Comparison of ENCODE assay signal across 8 cellular contexts in the genomic region with DNA sequence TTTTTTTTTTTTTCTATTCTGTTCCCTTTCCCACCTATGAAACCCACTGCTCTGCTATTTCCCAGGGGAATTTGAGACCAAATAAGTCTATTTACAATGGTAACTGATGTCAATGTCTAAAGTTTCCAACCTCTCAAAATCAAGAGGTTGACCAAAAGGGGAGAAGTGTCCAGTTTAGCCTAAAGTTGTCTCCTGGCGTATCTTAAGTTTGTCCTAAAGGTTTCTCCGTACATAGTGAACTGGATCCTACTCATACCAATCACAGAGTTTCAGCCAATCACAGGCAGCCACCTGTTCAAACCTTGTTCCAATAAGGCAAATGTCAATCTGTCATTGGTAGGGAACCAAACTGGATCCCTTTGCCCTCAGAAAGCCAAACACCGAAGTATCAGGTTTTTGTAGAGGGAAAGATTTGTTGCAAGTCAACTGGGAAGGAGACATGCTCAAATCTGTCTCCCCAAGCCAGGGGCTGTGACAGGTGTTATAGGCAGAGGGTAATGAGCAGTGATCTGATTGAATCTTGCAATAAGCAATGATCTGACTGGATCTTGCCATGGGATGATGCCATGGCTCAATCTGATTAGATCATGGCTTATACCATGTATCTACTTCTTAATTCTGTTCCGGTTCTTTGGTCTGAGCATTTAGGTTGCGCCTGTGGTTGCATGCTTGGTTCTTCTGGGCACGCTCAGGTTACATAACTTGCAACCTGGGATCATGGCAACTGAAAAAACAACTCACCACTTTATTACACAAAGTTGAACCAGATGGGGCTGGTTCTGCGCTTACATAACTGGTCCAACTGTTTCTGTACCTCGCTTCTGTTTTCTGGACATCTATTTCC. TPM values are rescaled to one million over a fixed set of nuclear protein-coding genes. Genes with fewer than 3 reads are reported as not detected.
DNase-seq lines count a peak whose midpoint lies in the region; ATAC-seq, FAIRE-seq and TF ChIP-seq lines count a peak whose summit lies in the region.

No MANE protein-coding gene starts in this region.

- no peak for TF ChIP-seq CTCF in AG04450 (IDR thresholded peaks at IDR 0.05; ENCODE audit: low read depth, low read length)
- TF ChIP-seq CTCF in GM12878 (IDR thresholded peaks at IDR 0.05 in 2 of 3, conservative IDR thresholded peaks at IDR 0.05 in 1 of 3; ENCODE audit: control insufficient read depth in 2 of 3, extremely low read depth in 1 of 3, insufficient read depth in 1 of 3, low read depth in 3 of 3, low read length in 3 of 3), result no peak

- intact Hi-C loops in GM12878 (cut with micrococcal nuclease; ENCODE audit: unreplicated experiment), result loop anchor here (10.0 kb wide), 1 partner anchor 398 kb away; no protein-coding TSS in a partner anchor

- H3K4me2 ChIP-seq in GM12878 (ENCODE audit: control insufficient read depth, insufficient read depth), result peak overlapping the region; percentile 94

- WGBS in GM12878 (ENCODE audit: insufficient coverage, insufficient replicate concordance, low lambda C conversion rate, missing lambda C conversion rate), result 87% methylated on average over 8 of the region's 8 CpGs

- POLR2A ChIA-PET in AG04450 (lab: Yijun Ruan, JAX), result interaction anchor here (0.6 to 1.0 kb wide), 3 partner anchors 20 to 230 kb away, joined by 3 to 5 read pairs (median 4); no protein-coding TSS in a partner anchor
- POLR2A ChIA-PET in GM12878 (lab: Charles Lee), result interaction anchor here (2.6 kb wide), 1 partner anchor 10 kb away, joined by 6 read pairs; no protein-coding TSS in a partner anchor

- BruUV-seq in GM12878 (replicated peaks; lab: Mats Ljungman, UMichigan), result TSS peak; percentile 90

- FAIRE-seq in GM18507 (lab: Jason Lieb, UNC) (peak; percentile 50), GM12878 (lab: Jason Lieb, UNC) (peak; percentile 47)

- H3K27ac ChIP-seq in AG04450 (ENCODE audit: low read depth, low read length) (no peak overlapping the region), GM12878 (ENCODE audit: control insufficient read depth, insufficient read depth) (peak overlapping the region; percentile 96)

- no peaks in the 10 kb centered on the region for H4K20me1 ChIP-seq in GM12878 (ENCODE audit: control insufficient read depth, insufficient read depth)

- ATAC-seq in GM12878 (peak; percentile 7), HG03135 (IDR thresholded peaks at IDR 0.05; ENCODE audit: unreplicated experiment) (no peak)
- no peak for ATAC-seq in stimulated activated naive CD8-positive, alpha-beta T cell treated with anti-CD3 and anti-CD28 coated beads, Interleukin-15, Interleukin-2, amounts not matched to agents 100 U/mL and 50 U/mL, for 24 hours

- peak overlapping the region; percentile 86 for H2AFZ ChIP-seq in GM12878 (ENCODE audit: control insufficient read depth, low read depth, low read length)

- H3K4me3 ChIP-seq in AG04450 (ENCODE audit: low read depth, low read length), result peak overlapping the region; percentile 79
- H3K4me3 ChIP-seq in GM12878, result peak overlapping the region; percentile 86

- H3K9ac ChIP-seq in GM12878 (ENCODE audit: control insufficient read depth, insufficient read depth, low read length), result peak overlapping the region; percentile 95

- SMC1A ChIA-PET in GM12878 (lab: Charles Lee; ENCODE audit: uncharacterized antibody, unreplicated experiment), result interaction anchor here (1.0 to 1.6 kb wide), 4 partner anchors 9 to 247 kb away, joined by 3 to 4 read pairs (median 3); no protein-coding TSS in a partner anchor

- H3K27me3 ChIP-seq in AG04450 (ENCODE audit: control insufficient read depth, insufficient read depth, low read length) (no peaks in the 10 kb centered on the region), GM12878 (replicated peaks in 1 of 2; ENCODE audit: control insufficient read depth in 2 of 2, insufficient read depth in 2 of 2, low read length in 1 of 2) (no peaks in the 10 kb centered on the region)

- DNase-seq in AG04450 (ENCODE audit: low read depth, low spot score), result no peak
- no peak for DNase-seq in GM18507 (ENCODE audit: extremely low spot score, insufficient read length, low read depth)
- peak; percentile 92 for DNase-seq in NOMO-1 treated with DMSO at 0.1 percent for 48 hours (lab: John Stamatoyannopoulos, UW; ENCODE audit: unreplicated experiment)
- no peak for DNase-seq in GM12878 (ENCODE audit: low read depth, low spot score)
- peak; percentile 35 for DNase-seq in kidney glomerular epithelial cell (lab: John Stamatoyannopoulos, UW)
- peak; percentile 31 for DNase-seq in stimulated activated naive CD8-positive, alpha-beta T cell treated with anti-CD3 and anti-CD28 coated beads, Interleukin-15, Interleukin-2, amounts not matched to agents 100 U/mL and 50 U/mL, for 24 hours
- no peak for DNase-seq in GOT3 (lab: John Stamatoyannopoulos, UW)

- RAD21 ChIA-PET in GM12878 (lab: Charles Lee; ENCODE audit: unreplicated experiment), result interaction anchor here (0.6 to 2.0 kb wide), 5 partner anchors 9 to 120 kb away, joined by 3 to 8 read pairs (median 3); no protein-coding TSS in a partner anchor

- peaks cover 42% of the 10 kb centered on the region for H3K4me1 ChIP-seq in GM12878 (ENCODE audit: control insufficient read depth, insufficient read depth, low read length)

- peaks cover 50% of the 10 kb centered on the region for H3K79me2 ChIP-seq in GM12878 (ENCODE audit: control insufficient read depth, insufficient read depth, low read length)

- TF ChIP-seq RAD21 in GM12878 (IDR thresholded peaks at IDR 0.05; ENCODE audit: insufficient read depth, low read depth, low read length), result no peak

- H3K9me3 ChIP-seq in AG04450 (ENCODE audit: control insufficient read depth, insufficient read depth, low read length) (no peaks in the 10 kb centered on the region), GM12878 (replicated peaks; ENCODE audit: control insufficient read depth, insufficient read depth, low read length) (no peaks in the 10 kb centered on the region; the same call in 2 of the 3 replicates)

- CTCF ChIA-PET in AG04450 (lab: Charles Lee) (interaction anchor here (1.1 to 1.6 kb wide), 2 partner anchors 13 to 29 kb away, joined by 3 read pairs; no protein-coding TSS in a partner anchor), GM12878 (lab: Yijun Ruan, JAX) (interaction anchor here (0.6 to 1.1 kb wide), 2 partner anchors 25 to 248 kb away, joined by 3 read pairs; partner anchors contain the start of gene TMEM109)

- no peaks in the 10 kb centered on the region for H3K36me3 ChIP-seq in GM12878 (ENCODE audit: control insufficient read depth in 2 of 2, insufficient read depth in 2 of 2, low read length in 1 of 2)

- no peak for TF ChIP-seq POLR2A in GM12878 (IDR thresholded peaks at IDR 0.05; ENCODE audit: low read depth, low read length)

- TF ChIP-seq EP300 in GM12878 (IDR thresholded peaks at IDR 0.05; ENCODE audit: borderline replicate concordance in 1 of 2, control insufficient read depth in 1 of 2, low read depth in 2 of 2, low read length in 2 of 2), result no peak

- in situ Hi-C loops in GM12878 (cut with MboI), result no loop called here

RNA-seq across cellular contexts. Expression of gene VPS37C, which starts 1.1 kb away (rescaled TPM):
- polyA plus RNA-seq in AG04450 (2011; rRNA removed), result 9.1 and 10.9 TPM in 2 replicates
- 5.2 and 5.7 TPM in 2 replicates for polyA minus RNA-seq in AG04450 (2011; rRNA and poly(A)+ RNA removed)
- total RNA-seq in GM12878 (2013; cell fraction: nucleolus; rRNA removed), result 34.6 and 37.0 TPM in 2 replicates
- 7.4 and 8.6 TPM in 2 replicates for total RNA-seq in GM12878 (2014; rRNA removed)
- total RNA-seq in GM12878 (2014; rRNA removed; fragmentation: Illumina TruSeq; extraction: Trizol), result 4.1 and 4.8 TPM in 2 replicates
- total RNA-seq in GM12878 (2021), result 15.6 and 16.5 TPM in 2 replicates
- 2.7 TPM for polyA plus RNA-seq in GM12878 (2011; ENCODE audit: low read depth)
- 5.1 and 7.0 TPM in 2 replicates for polyA plus RNA-seq in GM12878 (2011; rRNA removed)
- 9.4 and 9.9 TPM in 2 replicates for polyA plus RNA-seq in GM12878 (2011; cell fraction: cytosol; rRNA removed)
- polyA plus RNA-seq in GM12878 (2011; cell fraction: nucleus; rRNA removed), result 17.3 and 19.7 TPM in 2 replicates
- polyA plus RNA-seq in GM12878 (2012), result 7.0 and 7.9 TPM in 2 replicates
- polyA plus RNA-seq in GM12878 (2014; fragmentation: Illumina TruSeq; extraction: Trizol), result 2.2 and 5.0 TPM in 2 replicates
- under 1 TPM; 0.39 to 0.88 TPM for polyA plus RNA-seq in GM12878 (2014; fragmentation: Nextera tagmentation; extraction: Ambion mirVana)
- polyA plus RNA-seq in GM12878 (2014; rRNA removed), result 8.6 and 9.0 TPM in 2 replicates
- polyA plus RNA-seq in GM12878 (2016; fragmentation: Nextera tagmentation; extraction: Ambion mirVana), result 1 to 10 TPM; 8.7 to 9.6 TPM
- polyA minus RNA-seq in GM12878 (2011; rRNA and poly(A)+ RNA removed), result 4.9 and 11.4 TPM in 2 replicates
- polyA minus RNA-seq in GM12878 (2011; cell fraction: cytosol; rRNA and poly(A)+ RNA removed), result 5.2 and 6.9 TPM in 2 replicates
- polyA minus RNA-seq in GM12878 (2011; cell fraction: nucleus; rRNA and poly(A)+ RNA removed), result 5.0 and 9.1 TPM in 2 replicates

RNA-seq across cellular contexts. Expression of gene PGA3, which starts 41.0 kb away (rescaled TPM):
- 0.99 and 1.8 TPM in 2 replicates for polyA plus RNA-seq in AG04450 (2011; rRNA removed)
- polyA minus RNA-seq in AG04450 (2011; rRNA and poly(A)+ RNA removed), result 1.7 and 2.0 TPM in 2 replicates
- total RNA-seq in GM12878 (2013; cell fraction: nucleolus; rRNA removed), result not detected in 2 replicates
- total RNA-seq in GM12878 (2014; rRNA removed), result not detected in 2 replicates
- total RNA-seq in GM12878 (2014; rRNA removed; fragmentation: Illumina TruSeq; extraction: Trizol), result not detected in 2 replicates
- total RNA-seq in GM12878 (2021), result not detected in 2 replicates
- polyA plus RNA-seq in GM12878 (2011; ENCODE audit: low read depth), result not detected
- polyA plus RNA-seq in GM12878 (2011; rRNA removed), result not detected in 2 replicates
- not detected in 2 replicates for polyA plus RNA-seq in GM12878 (2011; cell fraction: cytosol; rRNA removed)
- not detected in 2 replicates for polyA plus RNA-seq in GM12878 (2011; cell fraction: nucleus; rRNA removed)
- polyA plus RNA-seq in GM12878 (2012), result not detected in 2 replicates
- polyA plus RNA-seq in GM12878 (2014; fragmentation: Illumina TruSeq; extraction: Trizol), result not detected in 2 replicates
- polyA plus RNA-seq in GM12878 (2014; fragmentation: Nextera tagmentation; extraction: Ambion mirVana), result not detected
- polyA plus RNA-seq in GM12878 (2014; rRNA removed), result not detected in 2 replicates
- polyA plus RNA-seq in GM12878 (2016; fragmentation: Nextera tagmentation; extraction: Ambion mirVana), result not detected
- polyA minus RNA-seq in GM12878 (2011; rRNA and poly(A)+ RNA removed), result not detected in 2 replicates
- polyA minus RNA-seq in GM12878 (2011; cell fraction: cytosol; rRNA and poly(A)+ RNA removed), result not detected in 2 replicates
- not detected in 2 replicates for polyA minus RNA-seq in GM12878 (2011; cell fraction: nucleus; rRNA and poly(A)+ RNA removed)

RNA-seq across cellular contexts. Expression of gene PGA4, which starts 59.8 kb away (rescaled TPM):
- polyA plus RNA-seq in AG04450 (2011; rRNA removed), result 0.82 and 1.1 TPM in 2 replicates
- 1.6 and 2.3 TPM in 2 replicates for polyA minus RNA-seq in AG04450 (2011; rRNA and poly(A)+ RNA removed)
- not detected in 2 replicates for total RNA-seq in GM12878 (2013; cell fraction: nucleolus; rRNA removed)
- not detected in 2 replicates for total RNA-seq in GM12878 (2014; rRNA removed)
- not detected in 2 replicates for total RNA-seq in GM12878 (2014; rRNA removed; fragmentation: Illumina TruSeq; extraction: Trizol)
- total RNA-seq in GM12878 (2021), result not detected in 2 replicates
- polyA plus RNA-seq in GM12878 (2011; ENCODE audit: low read depth), result not detected
- polyA plus RNA-seq in GM12878 (2011; rRNA removed), result not detected in 2 replicates
- not detected in 2 replicates for polyA plus RNA-seq in GM12878 (2011; cell fraction: cytosol; rRNA removed)
- not detected in 2 replicates for polyA plus RNA-seq in GM12878 (2011; cell fraction: nucleus; rRNA removed)
- not detected in 2 replicates for polyA plus RNA-seq in GM12878 (2012)
- polyA plus RNA-seq in GM12878 (2014; fragmentation: Illumina TruSeq; extraction: Trizol), result not detected in 2 replicates
- polyA plus RNA-seq in GM12878 (2014; fragmentation: Nextera tagmentation; extraction: Ambion mirVana), result not detected
- polyA plus RNA-seq in GM12878 (2014; rRNA removed), result not detected in 2 replicates
- not detected for polyA plus RNA-seq in GM12878 (2016; fragmentation: Nextera tagmentation; extraction: Ambion mirVana)
- polyA minus RNA-seq in GM12878 (2011; rRNA and poly(A)+ RNA removed), result not detected in 2 replicates
- polyA minus RNA-seq in GM12878 (2011; cell fraction: cytosol; rRNA and poly(A)+ RNA removed), result not detected in 2 replicates
- polyA minus RNA-seq in GM12878 (2011; cell fraction: nucleus; rRNA and poly(A)+ RNA removed), result not detected in 2 replicates

Comparison
In these comparisons a context has a peak if more than half of its experiments do, and no peak if none do; other contexts are left out.
1. DNase-seq: peak in NOMO-1 treated with DMSO at 0.1 percent for 48 hours (single experiment), kidney glomerular epithelial cell (single experiment) and stimulated activated naive CD8-positive, alpha-beta T cell treated with anti-CD3 and anti-CD28 coated beads, Interleukin-15, Interleukin-2, amounts not matched to agents 100 U/mL and 50 U/mL, for 24 hours (single experiment); none in AG04450 (single experiment), GM18507 (single experiment), GM12878 (single experiment) and GOT3 (single experiment).